Comparison of ENCODE assay signal across 13 cellular contexts in genomic region chr15:63940956-63941620, GRCh38.
DNase-seq lines count a peak whose midpoint lies in the region; ATAC-seq and TF ChIP-seq lines count a peak whose summit lies in the region.
"Had no signal": no experiment of that assay in that cellular context is flagged by ENCODE, and none has a peak within 500 bp of the region (broad histone marks: within the 10 kb centered on the region; RNA-seq: fewer than 3 reads in every experiment).

No MANE protein-coding gene starts in this region.

- TF ChIP-seq POLR2A in Peyer's patch (IDR thresholded peaks at IDR 0.05) = no peak

- peak overlapping the region; percentile 52 for H3K27ac Mint-ChIP-seq in activated CD8-positive, alpha-beta memory T cell treated with anti-CD3 and anti-CD28 coated beads, Interleukin-2, amount 10 ng/mL, durations not matched to agents 7 days and 5 days

- H3K36me3 Mint-ChIP-seq in activated CD8-positive, alpha-beta memory T cell treated with anti-CD3 and anti-CD28 coated beads, Interleukin-2, amount 10 ng/mL, durations not matched to agents 7 days and 5 days = peaks cover 2% of the 10 kb centered on the region

- no peaks in the 10 kb centered on the region for H3K27me3 Mint-ChIP-seq in activated CD8-positive, alpha-beta memory T cell treated with anti-CD3 and anti-CD28 coated beads, Interleukin-2, amount 10 ng/mL, durations not matched to agents 7 days and 5 days

- peak overlapping the region in 3 of 4 donors; percentile 50 to 75 (median 71) for H3K27ac ChIP-seq in Peyer's patch
- H3K27ac ChIP-seq in right atrium auricular region = peak overlapping the region; percentile 63 to 77
- peak overlapping the region; percentile 86 for H3K27ac ChIP-seq in subcutaneous abdominal adipose tissue (ENCODE audit: low read depth, low read length)
- no peak overlapping the region for H3K27ac ChIP-seq in substantia nigra (ENCODE audit: low read depth, low read length, poor library complexity, severe bottlenecking)
- H3K27ac ChIP-seq: hepatocyte had no signal

- no peak overlapping the region for H3K4me3 Mint-ChIP-seq in activated CD8-positive, alpha-beta memory T cell treated with anti-CD3 and anti-CD28 coated beads, Interleukin-2, amount 10 ng/mL, durations not matched to agents 7 days and 5 days

- H3K27me3 ChIP-seq in Peyer's patch (no peaks in the 10 kb centered on the region), right atrium auricular region (no peaks in the 10 kb centered on the region), subcutaneous abdominal adipose tissue (ENCODE audit: control insufficient read depth in 5 of 5, insufficient read depth in 4 of 5, low read length in 5 of 5) (no peaks in the 10 kb centered on the region)
- H3K27me3 ChIP-seq: hepatocyte, ovary had no signal

- H3K4me3 ChIP-seq in Peyer's patch (no peak overlapping the region), right atrium auricular region (no peak overlapping the region), subcutaneous abdominal adipose tissue (ENCODE audit: low read depth in 1 of 5, low read length in 5 of 5) (no peak overlapping the region)
- H3K4me3 ChIP-seq: hepatocyte, lung, ovary had no signal

- no peaks in the 10 kb centered on the region for H3K9me3 Mint-ChIP-seq in activated CD8-positive, alpha-beta memory T cell treated with anti-CD3 and anti-CD28 coated beads, Interleukin-2, amount 10 ng/mL, durations not matched to agents 7 days and 5 days (ENCODE audit: low read depth)

- CTCF ChIA-PET in activated CD8-positive, alpha-beta memory T cell treated with anti-CD3 and anti-CD28 coated beads, Interleukin-2, amount 10 ng/mL, durations not matched to agents 7 days and 5 days (lab: Charles Lee) = interaction anchor here (0.9 to 2.4 kb wide), 8 partner anchors 30 to 173 kb away, joined by 3 to 8 read pairs (median 3); partner anchors contain the start of gene DAPK2

- no peak for TF ChIP-seq CTCF in Peyer's patch (IDR thresholded peaks at IDR 0.05)
- TF ChIP-seq CTCF in right atrium auricular region (IDR thresholded peaks at IDR 0.05) = no peak

- H3K36me3 ChIP-seq in Peyer's patch (no peaks in the 10 kb centered on the region), right atrium auricular region (no peaks in the 10 kb centered on the region), subcutaneous abdominal adipose tissue (ENCODE audit: control insufficient read depth in 5 of 5, insufficient read depth in 5 of 5, low read length in 5 of 5) (peaks cover 0 to 2% (median 0%) of the 10 kb centered on the region in 5 donors)
- H3K36me3 ChIP-seq: ovary had no signal

- H3K9ac ChIP-seq in subcutaneous abdominal adipose tissue (ENCODE audit: low read length in 5 of 5) = peak overlapping the region in 2 of 5 donors; percentile 5 to 17

- no peak for ATAC-seq in activated CD8-positive, alpha-beta memory T cell treated with anti-CD3 and anti-CD28 coated beads, Interleukin-2, amount 10 ng/mL, durations not matched to agents 7 days and 5 days
- ATAC-seq in GM21717 (IDR thresholded peaks at IDR 0.05; ENCODE audit: unreplicated experiment) = no peak

- H3K9me3 ChIP-seq in Peyer's patch = no peaks in the 10 kb centered on the region
- H3K9me3 ChIP-seq in right atrium auricular region = no peaks in the 10 kb centered on the region
- no peaks in the 10 kb centered on the region for H3K9me3 ChIP-seq in subcutaneous abdominal adipose tissue (ENCODE audit: control insufficient read depth in 5 of 5, low read length in 5 of 5)
- H3K9me3 ChIP-seq: ovary had no signal

- H3K4me1 Mint-ChIP-seq in activated CD8-positive, alpha-beta memory T cell treated with anti-CD3 and anti-CD28 coated beads, Interleukin-2, amount 10 ng/mL, durations not matched to agents 7 days and 5 days = peaks cover 40% of the 10 kb centered on the region

- DNase-seq in activated CD8-positive, alpha-beta memory T cell treated with anti-CD3 and anti-CD28 coated beads, Interleukin-2, amount 10 ng/mL, durations not matched to agents 7 days and 5 days = no peak
- DNase-seq in activated CD8-positive, alpha-beta memory T cell treated with anti-CD3 and anti-CD28 coated beads, Interleukin-2, amount 50 U/mL, for 48 hours = no peak
- DNase-seq in Peyer's patch = no peak
- DNase-seq in right atrium auricular region (ENCODE audit: low spot score) = peak; percentile 47
- no peak for DNase-seq in substantia nigra (lab: John Stamatoyannopoulos, UW)
- DNase-seq in NOMO-1 (lab: John Stamatoyannopoulos, UW; ENCODE audit: unreplicated experiment in 2 of 2) = no peak
- DNase-seq: NCI-H1105 treated with DMSO at 0.1 percent for 48 hours; ovary; stimulated activated CD4-positive, alpha-beta T cell treated with anti-CD3 and anti-CD28 coated beads, Interleukin-15, amount 100 ng/mL, for 24 hours had no signal

- H3K4me1 ChIP-seq in Peyer's patch (peaks cover 0 to 30% (median 16%) of the 10 kb centered on the region in 4 donors), right atrium auricular region (peaks cover 0 to 62% of the 10 kb centered on the region in 2 donors), subcutaneous abdominal adipose tissue (ENCODE audit: control insufficient read depth in 5 of 5, insufficient read depth in 5 of 5, low read length in 5 of 5) (peaks cover 11 to 59% (median 43%) of the 10 kb centered on the region in 5 donors)
